In the genomic region with DNA sequence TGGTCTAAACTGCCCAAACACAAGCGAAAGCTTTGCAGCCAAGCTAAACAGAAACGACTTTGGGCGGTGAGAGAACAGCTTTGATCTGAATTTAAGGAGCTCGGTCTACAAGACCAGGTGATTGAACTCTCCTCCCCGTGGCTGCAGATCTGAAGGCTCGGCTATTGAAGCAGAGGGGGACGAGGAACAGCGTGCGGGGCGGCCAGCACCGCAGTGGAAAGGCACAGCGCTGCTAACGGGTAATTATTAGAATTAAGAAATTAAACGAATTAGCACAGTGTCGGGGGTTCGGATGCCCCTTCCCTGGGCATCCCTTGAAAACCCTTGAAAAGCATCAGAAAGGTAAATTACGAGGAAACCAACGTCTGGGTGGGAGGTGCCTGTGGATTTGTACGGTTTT, we compare ENCODE assay signal across 1 cellular context.
TF ChIP-seq lines count a peak whose summit lies in the region.

No MANE protein-coding gene starts in this region.

TF ChIP-seq in K562, 482 proteins besides CTCF, POLR2A, EP300 and RAD21 (continued from another document):
- TF ChIP-seq, protein P1, sequence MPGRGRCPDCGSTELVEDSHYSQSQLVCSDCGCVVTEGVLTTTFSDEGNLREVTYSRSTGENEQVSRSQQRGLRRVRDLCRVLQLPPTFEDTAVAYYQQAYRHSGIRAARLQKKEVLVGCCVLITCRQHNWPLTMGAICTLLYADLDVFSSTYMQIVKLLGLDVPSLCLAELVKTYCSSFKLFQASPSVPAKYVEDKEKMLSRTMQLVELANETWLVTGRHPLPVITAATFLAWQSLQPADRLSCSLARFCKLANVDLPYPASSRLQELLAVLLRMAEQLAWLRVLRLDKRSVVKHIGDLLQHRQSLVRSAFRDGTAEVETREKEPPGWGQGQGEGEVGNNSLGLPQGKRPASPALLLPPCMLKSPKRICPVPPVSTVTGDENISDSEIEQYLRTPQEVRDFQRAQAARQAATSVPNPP (IDR thresholded peaks at IDR 0.05; ENCODE audit: borderline replicate concordance, insufficient read depth, insufficient read length), result no peak
- TF ChIP-seq, protein P2, sequence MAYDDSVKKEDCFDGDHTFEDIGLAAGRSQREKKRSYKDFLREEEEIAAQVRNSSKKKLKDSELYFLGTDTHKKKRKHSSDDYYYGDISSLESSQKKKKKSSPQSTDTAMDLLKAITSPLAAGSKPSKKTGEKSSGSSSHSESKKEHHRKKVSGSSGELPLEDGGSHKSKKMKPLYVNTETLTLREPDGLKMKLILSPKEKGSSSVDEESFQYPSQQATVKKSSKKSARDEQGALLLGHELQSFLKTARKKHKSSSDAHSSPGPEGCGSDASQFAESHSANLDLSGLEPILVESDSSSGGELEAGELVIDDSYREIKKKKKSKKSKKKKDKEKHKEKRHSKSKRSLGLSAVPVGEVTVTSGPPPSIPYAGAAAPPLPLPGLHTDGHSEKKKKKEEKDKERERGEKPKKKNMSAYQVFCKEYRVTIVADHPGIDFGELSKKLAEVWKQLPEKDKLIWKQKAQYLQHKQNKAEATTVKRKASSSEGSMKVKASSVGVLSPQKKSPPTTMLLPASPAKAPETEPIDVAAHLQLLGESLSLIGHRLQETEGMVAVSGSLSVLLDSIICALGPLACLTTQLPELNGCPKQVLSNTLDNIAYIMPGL (CRISPR knock-in tag; IDR thresholded peaks at IDR 0.05), result no peak
- no peak for TF ChIP-seq RFX7 (CRISPR knock-in tag; IDR thresholded peaks at IDR 0.05)
- TF ChIP-seq ZKSCAN8 (CRISPR knock-in tag; IDR thresholded peaks at IDR 0.05), result no peak
- no peak for TF ChIP-seq ETV5 (CRISPR knock-in tag; IDR thresholded peaks at IDR 0.05; ENCODE audit: low read depth)
- TF ChIP-seq, protein P3, sequence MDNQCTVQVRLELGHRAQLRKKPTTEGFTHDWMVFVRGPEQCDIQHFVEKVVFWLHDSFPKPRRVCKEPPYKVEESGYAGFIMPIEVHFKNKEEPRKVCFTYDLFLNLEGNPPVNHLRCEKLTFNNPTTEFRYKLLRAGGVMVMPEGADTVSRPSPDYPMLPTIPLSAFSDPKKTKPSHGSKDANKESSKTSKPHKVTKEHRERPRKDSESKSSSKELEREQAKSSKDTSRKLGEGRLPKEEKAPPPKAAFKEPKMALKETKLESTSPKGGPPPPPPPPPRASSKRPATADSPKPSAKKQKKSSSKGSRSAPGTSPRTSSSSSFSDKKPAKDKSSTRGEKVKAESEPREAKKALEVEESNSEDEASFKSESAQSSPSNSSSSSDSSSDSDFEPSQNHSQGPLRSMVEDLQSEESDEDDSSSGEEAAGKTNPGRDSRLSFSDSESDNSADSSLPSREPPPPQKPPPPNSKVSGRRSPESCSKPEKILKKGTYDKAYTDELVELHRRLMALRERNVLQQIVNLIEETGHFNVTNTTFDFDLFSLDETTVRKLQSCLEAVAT (IDR thresholded peaks at IDR 0.05), result no peak
- no peak for TF ChIP-seq KDM5B (IDR thresholded peaks at IDR 0.05; ENCODE audit: insufficient replicate concordance, low read depth, low read length)
- TF ChIP-seq SRSF9 (IDR thresholded peaks at IDR 0.05; ENCODE audit: borderline replicate concordance, low read depth, low read length), result no peak
- TF ChIP-seq U2AF2 (optimal IDR thresholded peaks at IDR 0.05; ENCODE audit: low read depth, low read length), result no peak
- TF ChIP-seq, protein P4, sequence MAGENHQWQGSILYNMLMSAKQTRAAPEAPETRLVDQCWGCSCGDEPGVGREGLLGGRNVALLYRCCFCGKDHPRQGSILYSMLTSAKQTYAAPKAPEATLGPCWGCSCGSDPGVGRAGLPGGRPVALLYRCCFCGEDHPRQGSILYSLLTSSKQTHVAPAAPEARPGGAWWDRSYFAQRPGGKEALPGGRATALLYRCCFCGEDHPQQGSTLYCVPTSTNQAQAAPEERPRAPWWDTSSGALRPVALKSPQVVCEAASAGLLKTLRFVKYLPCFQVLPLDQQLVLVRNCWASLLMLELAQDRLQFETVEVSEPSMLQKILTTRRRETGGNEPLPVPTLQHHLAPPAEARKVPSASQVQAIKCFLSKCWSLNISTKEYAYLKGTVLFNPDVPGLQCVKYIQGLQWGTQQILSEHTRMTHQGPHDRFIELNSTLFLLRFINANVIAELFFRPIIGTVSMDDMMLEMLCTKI (IDR thresholded peaks at IDR 0.05; ENCODE audit: partially characterized antibody), result no peak
- TF ChIP-seq ETV6 (IDR thresholded peaks at IDR 0.05; ENCODE audit: borderline replicate concordance in 1 of 2, low read depth in 2 of 2, low read length in 1 of 2), result no peak
- TF ChIP-seq ETV6 (CRISPR knock-in tag; IDR thresholded peaks at IDR 0.05; ENCODE audit: borderline replicate concordance), result no peak
- no peak for TF ChIP-seq NCOA1 (IDR thresholded peaks at IDR 0.05; ENCODE audit: low read depth)
- no peak for TF ChIP-seq PCBP1 (IDR thresholded peaks at IDR 0.05; ENCODE audit: low read depth, low read length, poor library complexity, severe bottlenecking)
- TF ChIP-seq STAT5B (CRISPR knock-in tag; IDR thresholded peaks at IDR 0.05), result no peak
TF ChIP-seq in K562: peak in this region for 0.
